Comparison of ENCODE assay signal across 1 cellular context in the genomic region with DNA sequence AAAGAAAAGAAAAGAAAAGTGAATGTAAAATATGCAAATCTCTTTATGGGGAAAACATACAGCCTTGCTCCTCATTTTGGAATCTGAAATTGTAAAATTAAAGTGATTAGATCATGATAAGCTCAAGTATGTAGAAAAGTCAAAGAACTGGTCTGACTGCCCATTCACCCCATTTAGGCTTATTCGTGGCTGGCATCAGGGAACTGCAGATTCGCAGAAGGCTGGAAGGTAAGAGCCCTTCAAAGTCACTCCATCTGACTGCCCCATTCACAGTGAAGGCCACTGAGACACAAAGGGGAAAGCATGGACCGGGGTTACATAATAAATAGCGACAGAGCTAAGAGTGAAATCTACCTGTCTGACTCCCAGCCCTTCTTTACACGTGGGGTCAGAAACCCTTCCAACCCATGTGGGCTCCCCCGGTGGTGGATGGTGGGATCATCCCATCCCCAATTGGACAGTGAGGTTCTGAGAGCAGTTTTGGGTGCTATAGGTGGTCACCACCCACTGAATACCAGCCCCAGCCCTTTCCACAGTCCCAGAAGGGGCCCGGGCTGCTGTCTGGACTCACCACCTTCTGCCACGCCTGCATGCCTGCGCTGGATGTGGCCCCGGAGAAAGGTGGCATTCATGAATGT.
TF ChIP-seq lines count a peak whose summit lies in the region.

No MANE protein-coding gene starts in this region.

TF ChIP-seq in HepG2, 621 proteins besides CTCF, POLR2A, EP300 and RAD21:
- TF ChIP-seq, protein P1, sequence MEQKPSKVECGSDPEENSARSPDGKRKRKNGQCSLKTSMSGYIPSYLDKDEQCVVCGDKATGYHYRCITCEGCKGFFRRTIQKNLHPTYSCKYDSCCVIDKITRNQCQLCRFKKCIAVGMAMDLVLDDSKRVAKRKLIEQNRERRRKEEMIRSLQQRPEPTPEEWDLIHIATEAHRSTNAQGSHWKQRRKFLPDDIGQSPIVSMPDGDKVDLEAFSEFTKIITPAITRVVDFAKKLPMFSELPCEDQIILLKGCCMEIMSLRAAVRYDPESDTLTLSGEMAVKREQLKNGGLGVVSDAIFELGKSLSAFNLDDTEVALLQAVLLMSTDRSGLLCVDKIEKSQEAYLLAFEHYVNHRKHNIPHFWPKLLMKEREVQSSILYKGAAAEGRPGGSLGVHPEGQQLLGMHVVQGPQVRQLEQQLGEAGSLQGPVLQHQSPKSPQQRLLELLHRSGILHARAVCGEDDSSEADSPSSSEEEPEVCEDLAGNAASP (CRISPR knock-in tag; IDR thresholded peaks at IDR 0.05; ENCODE audit: borderline replicate concordance), result no peak
- TF ChIP-seq XRCC5 (optimal IDR thresholded peaks at IDR 0.05; ENCODE audit: low read length), result peak; percentile 32
